Comparison of ENCODE assay signal across 3 cellular contexts in the genomic region with DNA sequence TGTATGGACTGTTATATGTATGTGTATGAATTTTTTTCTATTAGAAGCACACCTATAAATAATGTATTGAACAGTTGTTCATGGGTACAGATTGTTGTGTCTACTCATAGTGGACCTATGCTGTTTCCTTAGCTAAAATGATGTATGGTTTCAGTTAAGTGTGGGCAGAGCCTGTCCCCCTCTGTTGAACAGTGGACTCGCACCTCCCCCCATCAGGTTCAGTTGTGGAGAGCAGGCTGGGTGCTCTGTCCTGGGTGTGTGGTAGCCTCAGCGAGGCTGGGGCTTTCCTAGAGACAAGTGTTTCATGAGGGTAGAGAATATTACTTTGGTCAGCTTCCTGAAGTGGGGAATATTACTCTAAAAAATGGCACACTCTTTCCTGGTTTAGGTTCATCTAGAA.
TF ChIP-seq lines count a peak whose summit lies in the region.

No MANE protein-coding gene starts in this region.

TF ChIP-seq in GM12891, 5 proteins besides CTCF, POLR2A, EP300 and RAD21 (continued from another document):
- TF ChIP-seq TAF1 (IDR thresholded peaks at IDR 0.05; ENCODE audit: low read depth, low read length) (no peak), SPI1 (IDR thresholded peaks at IDR 0.05; ENCODE audit: low read depth, low read length) (no peak)
TF ChIP-seq in GM12891: peak in this region for 0.

TF ChIP-seq in GM23338, 12 proteins besides CTCF, POLR2A, EP300 and RAD21 (continued from another document):
- TF ChIP-seq EZH2phosphoT487 (IDR thresholded peaks at IDR 0.05; ENCODE audit: unreplicated experiment) (no peak), ZNF462 (CRISPR knock-in tag; IDR thresholded peaks at IDR 0.05) (no peak)

TF ChIP-seq in K562, 482 proteins besides CTCF, POLR2A, EP300 and RAD21:
- TF ChIP-seq, protein P1, sequence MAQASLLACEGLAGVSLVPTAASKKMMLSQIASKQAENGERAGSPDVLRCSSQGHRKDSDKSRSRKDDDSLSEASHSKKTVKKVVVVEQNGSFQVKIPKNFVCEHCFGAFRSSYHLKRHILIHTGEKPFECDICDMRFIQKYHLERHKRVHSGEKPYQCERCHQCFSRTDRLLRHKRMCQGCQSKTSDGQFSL (CRISPR knock-in tag; IDR thresholded peaks at IDR 0.05), result peak; percentile 35; the same call in 1 of the 2 replicates
- TF ChIP-seq, protein P1 (tag; IDR thresholded peaks at IDR 0.05), result no peak
- TF ChIP-seq SIN3B (IDR thresholded peaks at IDR 0.05; ENCODE audit: low read depth), result no peak
